21 cellular contexts compared by ENCODE assay signal in genomic region chr7:100565133-100565571, GRCh38. TPM values are rescaled to one million over a fixed set of nuclear protein-coding genes. Genes with fewer than 3 reads are reported as not detected.
DNase-seq lines count a peak whose midpoint lies in the region; ATAC-seq, FAIRE-seq and TF ChIP-seq lines count a peak whose summit lies in the region.
"Had no signal": no experiment of that assay in that cellular context is flagged by ENCODE, and none has a peak within 500 bp of the region (broad histone marks: within the 10 kb centered on the region; RNA-seq: fewer than 3 reads in every experiment).

No MANE protein-coding gene starts in this region.

- peaks cover 55% of the 10 kb centered on the region for H3K36me3 Mint-ChIP-seq in Caco-2 (ENCODE audit: insufficient read depth, unreplicated experiment)
- H3K36me3 Mint-ChIP-seq in T-helper 2 cell treated with Interferon-gamma antibody and Interleukin-4, amounts not matched to agents 5 μg/mL and 100 μg/mL, for 36 hours (ENCODE audit: low read depth): peaks cover 11% of the 10 kb centered on the region

- intact Hi-C loops in Caco-2 (cut with micrococcal nuclease; ENCODE audit: unreplicated experiment): no loop called here

- POLR2A ChIA-PET in Caco-2 (lab: Charles Lee): interaction anchor here (0.5 kb wide), 1 partner anchor 462 kb away, joined by 3 read pairs; no protein-coding TSS in a partner anchor

- TF ChIP-seq CTCF in Caco-2 (IDR thresholded peaks at IDR 0.05; ENCODE audit: insufficient read depth in 1 of 2, low read depth in 1 of 2, low read length in 1 of 2, severe bottlenecking in 1 of 2, unreplicated experiment in 1 of 2): no peak
- TF ChIP-seq CTCF in osteoblast (IDR thresholded peaks at IDR 0.05; ENCODE audit: extremely low read depth, low read depth, low read length): no peak

- H4K20me1 ChIP-seq in osteoblast (ENCODE audit: insufficient read depth, low read length): no peaks in the 10 kb centered on the region

- H3K4me3 ChIP-seq in Caco-2 (ENCODE audit: low read depth, low read length) (no peak overlapping the region), osteoblast (ENCODE audit: insufficient read depth, low read length) (no peak overlapping the region)
- H3K4me3 ChIP-seq: HAP-1 had no signal

- H3K79me2 ChIP-seq in osteoblast (ENCODE audit: insufficient read depth, low read length): no peaks in the 10 kb centered on the region

- peaks cover 7% of the 10 kb centered on the region for H3K4me1 Mint-ChIP-seq in Caco-2 (ENCODE audit: low read depth, unreplicated experiment)
- peaks cover 16% of the 10 kb centered on the region for H3K4me1 Mint-ChIP-seq in T-helper 2 cell treated with Interferon-gamma antibody and Interleukin-4, amounts not matched to agents 5 μg/mL and 100 μg/mL, for 36 hours (ENCODE audit: low read depth)

- CTCF ChIA-PET in Caco-2 (lab: Charles Lee): interaction anchor here (0.7 to 3.1 kb wide), 2 partner anchors 21 to 24 kb away, joined by 3 to 15 read pairs; partner anchors contain the start of genes FBXO24 and LRCH4

- no peaks in the 10 kb centered on the region; the same call in 1 of the 2 replicates for H3K36me3 ChIP-seq in Caco-2 (ENCODE audit: control insufficient read depth, insufficient read depth, low read length)
- no peaks in the 10 kb centered on the region for H3K36me3 ChIP-seq in osteoblast (ENCODE audit: insufficient read depth, low read length)

- ATAC-seq in GM18505 (IDR thresholded peaks at IDR 0.05; ENCODE audit: unreplicated experiment): no peak

- no peak for DNase-seq in Caco-2
- DNase-seq in HuH-7.5 (ENCODE audit: low spot score): peak; percentile 7
- DNase-seq in islet precursor cell: peak; percentile 46
- DNase-seq in osteoblast (ENCODE audit: insufficient read length, low spot score, missing footprints): peak; percentile 31
- DNase-seq in T-helper 2 cell treated with Interferon-gamma antibody and Interleukin-4, amounts not matched to agents 5 μg/mL and 100 μg/mL, for 36 hours (ENCODE audit: low spot score): no peak
- DNase-seq in HTR-8/SVneo (ENCODE audit: insufficient read length, low spot score): no peak
- DNase-seq: EL, GF-D8, KG1, NCI-H1092, NCI-H1436, NCI-H187 treated with DMSO at 0.1 percent for 48 hours, NCI-H2107, NCI-H446 treated with DMSO at 0.1 percent for 48 hours, NCI-H526 treated with DMSO at 0.1 percent for 48 hours, Right ventricle myocardium superior had no signal

- TF ChIP-seq POLR2A in GM18505 (IDR thresholded peaks at IDR 0.05; ENCODE audit: borderline replicate concordance, extremely low read depth, insufficient read depth, insufficient read length): no peak

- H2AFZ ChIP-seq in osteoblast (ENCODE audit: low read length): no peak overlapping the region

- H3K9me3 Mint-ChIP-seq in Caco-2 (ENCODE audit: unreplicated experiment): no peaks in the 10 kb centered on the region
- H3K9me3 Mint-ChIP-seq in T-helper 2 cell treated with Interferon-gamma antibody and Interleukin-4, amounts not matched to agents 5 μg/mL and 100 μg/mL, for 36 hours: no peaks in the 10 kb centered on the region

- H3K4me3 Mint-ChIP-seq in Caco-2 (ENCODE audit: unreplicated experiment): no peak overlapping the region
- H3K4me3 Mint-ChIP-seq in T-helper 2 cell treated with Interferon-gamma antibody and Interleukin-4, amounts not matched to agents 5 μg/mL and 100 μg/mL, for 36 hours: no peak overlapping the region
- H3K4me3 Mint-ChIP-seq: B cell, CD14-positive monocyte had no signal

- H3K4me2 ChIP-seq in osteoblast (ENCODE audit: insufficient read depth, low read length): no peak overlapping the region

- no peaks in the 10 kb centered on the region for H3K27me3 ChIP-seq in Caco-2 (replicated peaks; ENCODE audit: control insufficient read depth, insufficient read depth, low read length)
- no peaks in the 10 kb centered on the region for H3K27me3 ChIP-seq in osteoblast (ENCODE audit: insufficient read depth, low read length)

- H3K4me1 ChIP-seq in Caco-2 (peaks cover 9% of the 10 kb centered on the region; the same call in 1 of the 2 replicates), osteoblast (ENCODE audit: insufficient read depth, low read length) (peaks cover 8% of the 10 kb centered on the region)
- H3K4me1 ChIP-seq: HAP-1 had no signal

- H3K27me3 Mint-ChIP-seq in Caco-2 (ENCODE audit: insufficient read depth, unreplicated experiment): no peaks in the 10 kb centered on the region
- H3K27me3 Mint-ChIP-seq in T-helper 2 cell treated with Interferon-gamma antibody and Interleukin-4, amounts not matched to agents 5 μg/mL and 100 μg/mL, for 36 hours (ENCODE audit: low read depth): peaks cover 4% of the 10 kb centered on the region
- H3K27me3 Mint-ChIP-seq: B cell had no signal

- no peak for FAIRE-seq in HTR-8/SVneo (lab: Jason Lieb, UNC)
- FAIRE-seq: A204.1 had no signal

- BruUV-seq in Caco-2 (replicated peaks; lab: Mats Ljungman, UMichigan): TSS peak; percentile 13

- peak overlapping the region; percentile 66 for H3K27ac Mint-ChIP-seq in Caco-2 (ENCODE audit: unreplicated experiment)
- no peak overlapping the region for H3K27ac Mint-ChIP-seq in T-helper 2 cell treated with Interferon-gamma antibody and Interleukin-4, amounts not matched to agents 5 μg/mL and 100 μg/mL, for 36 hours
- H3K27ac Mint-ChIP-seq: B cell, CD14-positive monocyte had no signal

- no peaks in the 10 kb centered on the region for H3K9me3 ChIP-seq in Caco-2
- no peaks in the 10 kb centered on the region for H3K9me3 ChIP-seq in osteoblast (ENCODE audit: low read depth, low read length)
- H3K9me3 ChIP-seq: HAP-1 had no signal

- H3K27ac ChIP-seq in osteoblast (ENCODE audit: low read depth, low read length): no peak overlapping the region

RNA-seq across cellular contexts. Expression of gene SAP25, which starts 8.5 kb away (rescaled TPM):
- total RNA-seq in Caco-2 (2022) (1.9 and 2.0 TPM in 2 replicates), osteoblast (not detected in 2 replicates)

RNA-seq across cellular contexts. Expression of gene LRCH4, which starts 20.8 kb away (rescaled TPM):
- total RNA-seq in Caco-2 (2022) (69.5 and 71.4 TPM in 2 replicates), osteoblast (14.5 and 18.0 TPM in 2 replicates)

RNA-seq across cellular contexts. Expression of gene FBXO24, which starts 21.0 kb away (rescaled TPM):
- total RNA-seq in Caco-2 (2022): 1.4 and 1.5 TPM in 2 replicates
- under 0.01 and 0.36 TPM in 2 replicates for total RNA-seq in osteoblast

RNA-seq across cellular contexts. Expression of gene AGFG2, which starts 26.1 kb away (rescaled TPM):
- total RNA-seq in Caco-2 (2022): 58.5 and 60.7 TPM in 2 replicates
- total RNA-seq in osteoblast: 6.5 and 9.4 TPM in 2 replicates

RNA-seq across cellular contexts. Expression of gene PCOLCE, which starts 37.0 kb away (rescaled TPM):
- total RNA-seq in Caco-2 (2022): 10.4 and 12.9 TPM in 2 replicates
- 231 and 259 TPM in 2 replicates for total RNA-seq in osteoblast

Comparison
In these comparisons a context has a peak if more than half of its experiments do, and no peak if none do; other contexts are left out.
1. DNase-seq: peak in HuH-7.5 (single experiment), islet precursor cell (single experiment) and osteoblast (single experiment); none in Caco-2 (0 of 2), T-helper 2 cell treated with Interferon-gamma antibody and Interleukin-4, amounts not matched to agents 5 μg/mL and 100 μg/mL, for 36 hours (single experiment) and HTR-8/SVneo (single experiment).